10 cellular contexts compared by ENCODE assay signal in genomic region chr12:52145941-52146821, GRCh38. TPM values are rescaled to one million over a fixed set of nuclear protein-coding genes. Genes with fewer than 3 reads are reported as not detected.
DNase-seq lines count a peak whose midpoint lies in the region; ATAC-seq and TF ChIP-seq lines count a peak whose summit lies in the region.
"Had no signal": no experiment of that assay in that cellular context is flagged by ENCODE, and none has a peak within 500 bp of the region (broad histone marks: within the 10 kb centered on the region; RNA-seq: fewer than 3 reads in every experiment).

No MANE protein-coding gene starts in this region.

- no peak for TF ChIP-seq EP300 in stomach (IDR thresholded peaks at IDR 0.05)

- H3K4me1 ChIP-seq in HCT116 (ENCODE audit: control insufficient read depth in 1 of 2, insufficient read depth in 2 of 2, low read length in 2 of 2), result peaks cover 77 to 97% of the 10 kb centered on the region in 2 experiments
- peaks cover 19 to 40% of the 10 kb centered on the region in 2 donors for H3K4me1 ChIP-seq in left lung
- peaks cover 31 to 56% (median 44%) of the 10 kb centered on the region in 4 donors for H3K4me1 ChIP-seq in stomach
- H3K4me1 ChIP-seq: parathyroid adenoma had no signal

- DNase-seq in HCT116 (ENCODE audit: low read depth, low spot score) (no peak), brain microvascular endothelial cell (no peak), left lung (peak in 1 of 2 donors; percentile 42), stomach (no peak), hypothalamus (lab: John Stamatoyannopoulos, UW) (no peak), glomerular visceral epithelial cell (ENCODE audit: extremely low spot score) (no peak)
- DNase-seq: kidney glomerular epithelial cell had no signal

- intact Hi-C loops in HCT116 (cut with micrococcal nuclease) (loop anchor here (5.0 kb wide), 1 partner anchor 726 kb away; no protein-coding TSS in a partner anchor), left lung (cut with DNase I) (no loop called here), stomach (cut with DNase I; ENCODE audit: low total_unique reads) (no loop called here)

- H3K36me3 ChIP-seq in HCT116 (ENCODE audit: control insufficient read depth in 1 of 2, insufficient read depth in 2 of 2, low read length in 2 of 2) (no peaks in the 10 kb centered on the region), brain microvascular endothelial cell (replicated peaks) (no peaks in the 10 kb centered on the region), left lung (no peaks in the 10 kb centered on the region), stomach (no peaks in the 10 kb centered on the region)

- H3K79me2 ChIP-seq in HCT116 (ENCODE audit: insufficient read depth, low read length), result peaks cover 15% of the 10 kb centered on the region; the same call in 1 of the 2 replicates
- H3K79me2 ChIP-seq: parathyroid adenoma had no signal

- ATAC-seq in HCT116, result no peak
- no peak for ATAC-seq in left lung
- ATAC-seq in HG02870 (IDR thresholded peaks at IDR 0.05; ENCODE audit: unreplicated experiment), result no peak
- ATAC-seq in GM21723 (IDR thresholded peaks at IDR 0.05; ENCODE audit: unreplicated experiment), result no peak

- no peaks in the 10 kb centered on the region for H4K20me1 ChIP-seq in HCT116 (ENCODE audit: insufficient read depth)

- H3K4me3 ChIP-seq in HCT116 (replicated peaks in 1 of 2; ENCODE audit: low read depth in 1 of 2, low read length in 2 of 2) (peak overlapping the region; percentile 46 to 55), brain microvascular endothelial cell (ENCODE audit: low read depth, low read length) (no peak overlapping the region), left lung (no peak overlapping the region), stomach (peak overlapping the region in 1 of 4 donors; percentile 0)

- no peaks in the 10 kb centered on the region for H3K27me3 ChIP-seq in HCT116 (ENCODE audit: insufficient read depth, low read length)
- no peaks in the 10 kb centered on the region for H3K27me3 ChIP-seq in brain microvascular endothelial cell (replicated peaks)
- H3K27me3 ChIP-seq in left lung, result no peaks in the 10 kb centered on the region
- no peaks in the 10 kb centered on the region for H3K27me3 ChIP-seq in stomach

- no TSS peak for BruUV-seq in HCT116 (replicated peaks; lab: Mats Ljungman, UMichigan)

- H3K4me2 ChIP-seq in HCT116 (ENCODE audit: low read length), result peak overlapping the region; percentile 87

- H3K9me3 ChIP-seq in HCT116 (ENCODE audit: control insufficient read depth in 1 of 2, insufficient read depth in 1 of 2, low read depth in 1 of 2, low read length in 2 of 2), result no peaks in the 10 kb centered on the region
- H3K9me3 ChIP-seq in left lung, result no peaks in the 10 kb centered on the region
- no peaks in the 10 kb centered on the region for H3K9me3 ChIP-seq in stomach

- H3K9ac ChIP-seq in HCT116 (ENCODE audit: low read length), result peak overlapping the region; percentile 91
- H3K9ac ChIP-seq: parathyroid adenoma had no signal

- CTCF ChIA-PET in HCT116 (lab: Charles Lee), result interaction anchor here (1.1 to 7.0 kb wide), 12 partner anchors 11 to 735 kb away, joined by 3 to 140 read pairs (median 7); no protein-coding TSS in a partner anchor

- POLR2A ChIA-PET in HCT116 (lab: Charles Lee), result interaction anchor here (0.9 to 3.7 kb wide), 18 partner anchors 8 to 860 kb away, joined by 3 to 48 read pairs (median 7); partner anchors contain the start of genes EIF4B, KRT5, KRT8 and KRT80

- RAD21 ChIA-PET in HCT116 (lab: Charles Lee; ENCODE audit: low non-redundant PET in 1 of 2, low total read pairs in 2 of 2, uncharacterized antibody in 2 of 2, unreplicated experiment in 2 of 2), result interaction anchor here (1.3 to 1.5 kb wide), 4 partner anchors 10 to 733 kb away, joined by 3 to 7 read pairs (median 4); no protein-coding TSS in a partner anchor

- 81 to 90% (median 86%) methylated on average over 9 to 12 of the region's 12 CpGs for WGBS in stomach, 5 donors

- H3K27ac ChIP-seq in HCT116 (ENCODE audit: low read depth, low read length) (peak overlapping the region; percentile 100), brain microvascular endothelial cell (peak overlapping the region; percentile 82), left lung (peak overlapping the region; percentile 89 to 93), stomach (peak overlapping the region; percentile 67 to 92 (median 88))
- H3K27ac ChIP-seq: parathyroid adenoma had no signal

- no peaks in the 10 kb centered on the region for H3K9me2 ChIP-seq in HCT116 (ENCODE audit: insufficient read depth)

- TF ChIP-seq POLR2A in HCT116 (IDR thresholded peaks at IDR 0.05; ENCODE audit: borderline replicate concordance, extremely low read depth, insufficient read depth, insufficient read length), result no peak
- no peak for TF ChIP-seq POLR2A in stomach (IDR thresholded peaks at IDR 0.05)

- no peak for TF ChIP-seq CTCF in HCT116 (IDR thresholded peaks at IDR 0.05 in 2 of 3, conservative IDR thresholded peaks at IDR 0.05 in 1 of 3; ENCODE audit: borderline replicate concordance in 1 of 3, insufficient read depth in 1 of 3, low read depth in 2 of 3, low read length in 2 of 3)
- TF ChIP-seq CTCF in brain microvascular endothelial cell (IDR thresholded peaks at IDR 0.05; ENCODE audit: low read depth, low read length, missing control alignments), result no peak
- no peak for TF ChIP-seq CTCF in left lung (IDR thresholded peaks at IDR 0.05)
- no peak for TF ChIP-seq CTCF in stomach (IDR thresholded peaks at IDR 0.05)

- H2AFZ ChIP-seq in HCT116 (ENCODE audit: low read depth, low read length, poor library complexity, severe bottlenecking), result no peak overlapping the region
- H2AFZ ChIP-seq: parathyroid adenoma had no signal

- no peak for TF ChIP-seq RAD21 in HCT116 (IDR thresholded peaks at IDR 0.05; ENCODE audit: low read depth)

- in situ Hi-C loops in brain microvascular endothelial cell (cut with HindIII; ENCODE audit: low pct_ligation_motif_present, low sequenced_read_pairs), result no loop called here

TF ChIP-seq in HCT116, 20 proteins besides CTCF, POLR2A, EP300 and RAD21:
- TF ChIP-seq POLR2AphosphoS5 (IDR thresholded peaks at IDR 0.05; ENCODE audit: low read depth, low read length), result peak; percentile 36
- TF ChIP-seq SIN3A (IDR thresholded peaks at IDR 0.05; ENCODE audit: low read depth), result no peak
- TF ChIP-seq ZFX (IDR thresholded peaks at IDR 0.05), result no peak
TF ChIP-seq in HCT116: peak in this region for 1.

RNA-seq across cellular contexts. Expression of gene KRT80, which starts 45.6 kb away (rescaled TPM):
- total RNA-seq in HCT116 (2021; ENCODE audit: unreplicated experiment) (8.8 TPM), left lung (10 to 100 TPM; 27.6 to 30.1 TPM), stomach (under 1 TPM in 3 of 5 donors, not detected in 2; 0.29 to 0.45 (median 0.37) TPM)
- polyA plus RNA-seq in HCT116 (2012), result 14.4 and 24.3 TPM in 2 replicates
- polyA plus RNA-seq in stomach, result 1 to 10 TPM in 2 of 3 donors, not detected in 1; 3.1 to 3.7 TPM

Comparison
In these comparisons a context has a peak if more than half of its experiments do, and no peak if none do; other contexts are left out.
1. H3K4me3 ChIP-seq: peak in HCT116 (2 of 2); none in brain microvascular endothelial cell (single experiment) and left lung (0 of 2).
2. Peak in every context shown above with its lines, with median percentiles within 50 percentile points of each other: H3K27ac ChIP-seq.